In the genomic region with DNA sequence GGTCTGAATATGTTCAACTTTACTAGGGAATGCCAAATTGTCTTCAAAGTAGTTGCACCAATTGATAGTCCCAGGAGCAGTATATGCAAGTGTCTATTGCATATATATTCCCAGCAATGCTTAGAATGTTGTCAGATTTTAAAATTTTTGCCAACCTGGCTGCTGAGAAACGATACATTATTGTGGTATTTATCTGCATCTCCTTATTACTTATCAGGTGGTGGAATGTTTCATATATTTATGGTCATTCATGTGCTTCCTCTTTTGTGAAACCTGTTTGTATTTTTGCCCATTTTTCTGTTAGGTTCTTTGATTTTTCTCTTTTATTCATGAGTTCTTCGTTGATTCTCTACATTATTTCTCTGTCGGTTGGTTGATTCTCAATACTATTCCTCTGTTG, we compare ENCODE assay signal across 1 cellular context.
A peak's percentile ranks its signal among the peaks of the same experiment; 100 is the strongest.
TF ChIP-seq lines count a peak whose summit lies in the region.

No MANE protein-coding gene starts in this region.

TF ChIP-seq in K562, 482 proteins besides CTCF, POLR2A, EP300 and RAD21 (continued from another document):
- no peak for TF ChIP-seq SMAD2 (IDR thresholded peaks at IDR 0.05; ENCODE audit: low read depth, low read length)
- peak; percentile 56 for TF ChIP-seq ZNF134 (CRISPR knock-in tag; conservative IDR thresholded peaks at IDR 0.05)
- TF ChIP-seq ILK (tag; IDR thresholded peaks at IDR 0.05; ENCODE audit: borderline replicate concordance, low read depth) = no peak
- TF ChIP-seq SMARCB1 (IDR thresholded peaks at IDR 0.05; ENCODE audit: insufficient read length, low read depth) = peak; percentile 29
- peak; percentile 63 for TF ChIP-seq TEAD4 (IDR thresholded peaks at IDR 0.05; ENCODE audit: low read length)
- no peak for TF ChIP-seq TEAD4 (CRISPR knock-in tag; IDR thresholded peaks at IDR 0.05; ENCODE audit: borderline replicate concordance)
- TF ChIP-seq TAL1 (IDR thresholded peaks at IDR 0.05) = 0 out of 2 replicates have a peak, but pooled peaks have one; percentile 16
- TF ChIP-seq ARID1B (IDR thresholded peaks at IDR 0.05) = peak; percentile 56
- no peak for TF ChIP-seq MTA1 (IDR thresholded peaks at IDR 0.05; ENCODE audit: borderline replicate concordance)
- TF ChIP-seq TEAD1 (CRISPR knock-in tag; IDR thresholded peaks at IDR 0.05) = peak in 1 of 2 experiments; percentile 28; a peak in 1 of 4 replicates
